Comparison of ENCODE assay signal across 8 cellular contexts in genomic region chr14:31927348-31927826, GRCh38.
DNase-seq lines count a peak whose midpoint lies in the region; FAIRE-seq and TF ChIP-seq lines count a peak whose summit lies in the region.

No MANE protein-coding gene starts in this region.

- TF ChIP-seq CTCF in AG09319 (IDR thresholded peaks at IDR 0.05; ENCODE audit: low read depth, low read length), result no peak
- TF ChIP-seq CTCF in endodermal cell (conservative IDR thresholded peaks at IDR 0.05), result no peak

- H3K4me1 Mint-ChIP-seq in endodermal cell, result peaks cover 11% of the 10 kb centered on the region

- in situ Hi-C loops in HAP-1 (cut with MboI; ENCODE audit: low sequenced_read_pairs), result no loop called here

- DNase-seq in AG09319 (ENCODE audit: extremely low read depth, low read depth) (peak; percentile 48), NCI-H2227 treated with DMSO at 0.1 percent for 48 hours (lab: John Stamatoyannopoulos, UW) (peak; percentile 54), endodermal cell (no peak), cerebellum (ENCODE audit: low spot score) (no peak), HAP-1 (ENCODE audit: low spot score in 2 of 2) (no peak), GM19239 (ENCODE audit: insufficient read length, low spot score) (no peak), NCI-H1436 treated with DMSO at 0.1 percent for 48 hours (lab: John Stamatoyannopoulos, UW) (no peak)

- no peaks in the 10 kb centered on the region for H3K27me3 Mint-ChIP-seq in endodermal cell (ENCODE audit: insufficient read depth)

- no peaks in the 10 kb centered on the region for H3K4me1 ChIP-seq in endodermal cell (ENCODE audit: control insufficient read depth, insufficient read depth, low read length)
- H3K4me1 ChIP-seq in muscle layer of colon (ENCODE audit: insufficient read depth, low read length), result peaks cover 18% of the 10 kb centered on the region
- peaks cover 4% of the 10 kb centered on the region; the same call in 1 of the 2 replicates for H3K4me1 ChIP-seq in HAP-1

- H3K4me3 Mint-ChIP-seq in endodermal cell, result no peak overlapping the region

- H3K36me3 ChIP-seq in endodermal cell (ENCODE audit: control insufficient read depth, insufficient read depth, low read length) (no peaks in the 10 kb centered on the region), muscle layer of colon (ENCODE audit: insufficient read depth, low read length) (no peaks in the 10 kb centered on the region), HAP-1 (replicated peaks) (no peaks in the 10 kb centered on the region)

- H3K9me3 Mint-ChIP-seq in endodermal cell, result no peaks in the 10 kb centered on the region

- WGBS in endodermal cell (ENCODE audit: insufficient coverage in 1 of 2, insufficient read length in 1 of 2), 2 experiments, result 63 to 87% methylated on average over 3 to 6 of the region's 6 CpGs

- H3K4me3 ChIP-seq in endodermal cell (ENCODE audit: low read length) (no peak overlapping the region), muscle layer of colon (ENCODE audit: low read depth in 1 of 2, low read length in 2 of 2) (no peak overlapping the region), HAP-1 (no peak overlapping the region)

- no peak for FAIRE-seq in GM19239 (lab: Jason Lieb, UNC)

- no peak overlapping the region for H3K9ac ChIP-seq in endodermal cell (ENCODE audit: extremely low read depth, low read length, poor library complexity, severe bottlenecking)
- H3K9ac ChIP-seq in muscle layer of colon (ENCODE audit: low read length), result no peak overlapping the region

- no peaks in the 10 kb centered on the region for H3K9me3 ChIP-seq in endodermal cell (ENCODE audit: control insufficient read depth, low read length)
- H3K9me3 ChIP-seq in muscle layer of colon (ENCODE audit: low read length), result no peaks in the 10 kb centered on the region
- H3K9me3 ChIP-seq in HAP-1, result no peaks in the 10 kb centered on the region

- no peak overlapping the region for H3K27ac Mint-ChIP-seq in endodermal cell

- H3K36me3 Mint-ChIP-seq in endodermal cell (ENCODE audit: low read depth), result no peaks in the 10 kb centered on the region

- H3K27me3 ChIP-seq in endodermal cell (ENCODE audit: control insufficient read depth, insufficient read depth, low read length, poor library complexity, severe bottlenecking), result no peaks in the 10 kb centered on the region
- H3K27me3 ChIP-seq in muscle layer of colon (ENCODE audit: control insufficient read depth in 1 of 2, insufficient read depth in 2 of 2, low read length in 2 of 2), result no peaks in the 10 kb centered on the region
- no peaks in the 10 kb centered on the region for H3K27me3 ChIP-seq in HAP-1 (ENCODE audit: low read depth)

- H3K27ac ChIP-seq in endodermal cell (ENCODE audit: low read depth, low read length), result peak overlapping the region; percentile 42
- peak overlapping the region; percentile 26 for H3K27ac ChIP-seq in muscle layer of colon (ENCODE audit: low read depth, low read length)

Comparison
In these comparisons a context has a peak if more than half of its experiments do, and no peak if none do; other contexts are left out.
1. DNase-seq: peak in AG09319 (single experiment) and NCI-H2227 treated with DMSO at 0.1 percent for 48 hours (single experiment); none in endodermal cell (single experiment), cerebellum (single experiment), HAP-1 (0 of 2), GM19239 (single experiment) and NCI-H1436 treated with DMSO at 0.1 percent for 48 hours (single experiment).